Comparison of ENCODE assay signal across 9 cellular contexts in the genomic region with DNA sequence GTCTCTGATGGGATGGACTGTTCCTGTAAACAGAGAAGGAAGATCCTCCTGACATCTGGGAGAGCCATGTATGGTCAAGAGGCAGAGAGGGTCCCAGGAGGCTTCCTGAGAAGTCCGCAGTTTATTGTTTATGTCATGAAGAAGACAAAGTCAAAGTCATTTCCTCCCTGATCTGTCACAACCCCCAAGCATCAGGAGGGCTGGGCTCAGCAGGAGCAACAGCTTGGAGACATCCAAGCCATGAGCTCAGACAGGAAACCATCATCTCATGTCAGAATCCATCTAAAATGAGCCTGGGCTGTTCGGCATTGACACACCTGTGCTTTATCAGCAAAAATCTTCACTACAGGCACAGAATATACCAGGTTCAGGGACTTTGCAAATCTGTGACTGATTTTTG.
"Had no signal": no experiment of that assay in that cellular context is flagged by ENCODE, and none has a peak within 500 bp of the region (broad histone marks: within the 10 kb centered on the region; RNA-seq: fewer than 3 reads in every experiment).

No MANE protein-coding gene starts in this region.

- H3K27ac Mint-ChIP-seq: H9, IgD-negative memory B cell had no signal

- H3K9me3 Mint-ChIP-seq: H9 had no signal

- H3K4me1 Mint-ChIP-seq: IgD-negative memory B cell had no signal

- H3K27ac ChIP-seq: GM23248, HL-60, KMS-11 had no signal

- H3K36me3 Mint-ChIP-seq: IgD-negative memory B cell had no signal

- ATAC-seq: HepG2 had no signal

- H3K4me2 ChIP-seq: KMS-11 had no signal

- DNase-seq: GM23248, GOT3, H9, HCEC 1CT, KBM-7 had no signal

- H3K9ac ChIP-seq: GM23248, KMS-11 had no signal

- H3K4me3 Mint-ChIP-seq: H9, IgD-negative memory B cell had no signal

- H3K4me3 ChIP-seq: GM23248 had no signal
